Comparison of ENCODE assay signal across 22 cellular contexts in genomic region chr11:104624021-104624420, GRCh38.
DNase-seq lines count a peak whose midpoint lies in the region; ATAC-seq lines count a peak whose summit lies in the region.
"Had no signal": no experiment of that assay in that cellular context is flagged by ENCODE, and none has a peak within 500 bp of the region (broad histone marks: within the 10 kb centered on the region; RNA-seq: fewer than 3 reads in every experiment).

No MANE protein-coding gene starts in this region.

- CTCF ChIA-PET in activated CD4-positive, alpha-beta T cell treated with anti-CD3 and anti-CD28 coated beads for 36 hours (lab: Charles Lee), result interaction anchor here (0.6 to 1.2 kb wide), 3 partner anchors 10 to 148 kb away, joined by 3 to 4 read pairs (median 3); no protein-coding TSS in a partner anchor
- CTCF ChIA-PET in naive thymus-derived CD4-positive, alpha-beta T cell (lab: Charles Lee), result no interaction called here

- intact Hi-C loops in activated CD4-positive, alpha-beta T cell treated with anti-CD3 and anti-CD28 coated beads for 36 hours (cut with DNase I, micrococcal nuclease), result loop anchor here (1.0 to 5.0 kb wide), 3 partner anchors 81 to 283 kb away; no protein-coding TSS in a partner anchor
- intact Hi-C loops in naive thymus-derived CD4-positive, alpha-beta T cell (cut with micrococcal nuclease), result no loop called here

- H3K9me3 Mint-ChIP-seq in activated CD4-positive, alpha-beta T cell treated with anti-CD3 and anti-CD28 coated beads for 36 hours (ENCODE audit: low read depth), result peaks cover 2% of the 10 kb centered on the region
- H3K9me3 Mint-ChIP-seq in activated naive CD8-positive, alpha-beta T cell treated with anti-CD3 and anti-CD28 coated beads for 36 hours, result peaks cover 10% of the 10 kb centered on the region
- peaks cover 0 to 4% (median 0%) of the 10 kb centered on the region in 11 donors for H3K9me3 Mint-ChIP-seq in naive thymus-derived CD4-positive, alpha-beta T cell
- H3K9me3 Mint-ChIP-seq: natural killer cell had no signal

- H3K4me3 ChIP-seq in naive thymus-derived CD4-positive, alpha-beta T cell (ENCODE audit: low read length), result no peak overlapping the region
- H3K4me3 ChIP-seq: body of pancreas, GM23248, suprapubic skin had no signal

- H3K27me3 ChIP-seq in naive thymus-derived CD4-positive, alpha-beta T cell (ENCODE audit: control insufficient read depth in 2 of 2, insufficient read depth in 2 of 2, low read length in 2 of 2), result no peaks in the 10 kb centered on the region
- H3K27me3 ChIP-seq: BE2C, body of pancreas, foreskin keratinocyte, suprapubic skin had no signal

- no peaks in the 10 kb centered on the region for H3K9me3 ChIP-seq in naive thymus-derived CD4-positive, alpha-beta T cell (ENCODE audit: control insufficient read depth in 2 of 3, low read length in 3 of 3)
- H3K9me3 ChIP-seq: BE2C, body of pancreas, suprapubic skin had no signal

- H3K4me3 Mint-ChIP-seq in activated CD4-positive, alpha-beta T cell treated with anti-CD3 and anti-CD28 coated beads for 36 hours, result no peak overlapping the region
- peak overlapping the region; percentile 7 for H3K4me3 Mint-ChIP-seq in activated naive CD8-positive, alpha-beta T cell treated with anti-CD3 and anti-CD28 coated beads for 36 hours
- H3K4me3 Mint-ChIP-seq in naive thymus-derived CD4-positive, alpha-beta T cell, result no peak overlapping the region
- H3K4me3 Mint-ChIP-seq: activated T-helper 1 cell treated with anti-CD3 and anti-CD28 coated beads, Interleukin-12 subunit alpha, Interleukin-12 subunit beta, Interleukin-2, Interleukin-4 antibody, amounts not matched to agents 30 ng/mL and 10 ng/mL and 1 ng/mL, durations not matched to agents 14 hours and 24 hours and 36 hours; natural killer cell had no signal

- H3K4me1 ChIP-seq in naive thymus-derived CD4-positive, alpha-beta T cell (ENCODE audit: control insufficient read depth in 2 of 2, insufficient read depth in 2 of 2, low read length in 2 of 2), result no peaks in the 10 kb centered on the region
- H3K4me1 ChIP-seq: BE2C, body of pancreas, foreskin keratinocyte, suprapubic skin had no signal

- DNase-seq in activated CD4-positive, alpha-beta T cell treated with anti-CD3 and anti-CD28 coated beads for 36 hours, result no peak
- no peak for DNase-seq in activated CD4-positive, alpha-beta T cell treated with anti-CD3 and anti-CD28 coated beads, Interleukin-2, amount 50 U/mL, for 4 hours
- DNase-seq in HT1080 (ENCODE audit: low read depth) (peak; percentile 8), kidney tubule cell (ENCODE audit: low spot score) (peak; percentile 9), UCSD-AML1 (lab: John Stamatoyannopoulos, UW; ENCODE audit: unreplicated experiment) (no peak)
- no peak for DNase-seq in activated naive CD8-positive, alpha-beta T cell treated with anti-CD3 and anti-CD28 coated beads for 36 hours
- DNase-seq in naive thymus-derived CD4-positive, alpha-beta T cell, result no peak
- DNase-seq: BE2C; body of pancreas; effector CD8-positive, alpha-beta T cell; erythroblast; midbrain; natural killer cell; NCI-H1105; NCI-H2029; NCI-H526 treated with DMSO at 0.1 percent for 48 hours; T-helper 9 cell had no signal

- peaks cover 21% of the 10 kb centered on the region for H3K4me1 Mint-ChIP-seq in activated CD4-positive, alpha-beta T cell treated with anti-CD3 and anti-CD28 coated beads for 36 hours
- H3K4me1 Mint-ChIP-seq in activated naive CD8-positive, alpha-beta T cell treated with anti-CD3 and anti-CD28 coated beads for 36 hours, result peaks cover 23% of the 10 kb centered on the region
- peaks cover 0 to 10% (median 3%) of the 10 kb centered on the region in 7 donors for H3K4me1 Mint-ChIP-seq in naive thymus-derived CD4-positive, alpha-beta T cell
- H3K4me1 Mint-ChIP-seq: natural killer cell had no signal

- no peak overlapping the region for H3K27ac Mint-ChIP-seq in activated CD4-positive, alpha-beta T cell treated with anti-CD3 and anti-CD28 coated beads for 36 hours
- peak overlapping the region; percentile 67 for H3K27ac Mint-ChIP-seq in activated naive CD8-positive, alpha-beta T cell treated with anti-CD3 and anti-CD28 coated beads for 36 hours
- H3K27ac Mint-ChIP-seq in naive thymus-derived CD4-positive, alpha-beta T cell, result no peak overlapping the region
- H3K27ac Mint-ChIP-seq: activated T-helper 1 cell treated with anti-CD3 and anti-CD28 coated beads, Interleukin-12 subunit alpha, Interleukin-12 subunit beta, Interleukin-2, Interleukin-4 antibody, amounts not matched to agents 30 ng/mL and 10 ng/mL and 1 ng/mL, durations not matched to agents 14 hours and 24 hours and 36 hours; natural killer cell had no signal

- H3K27ac ChIP-seq in naive thymus-derived CD4-positive, alpha-beta T cell (ENCODE audit: low read depth, low read length), result no peak overlapping the region
- H3K27ac ChIP-seq: body of pancreas, foreskin keratinocyte, GM23248, suprapubic skin had no signal

- POLR2A ChIA-PET in activated CD4-positive, alpha-beta T cell treated with anti-CD3 and anti-CD28 coated beads for 36 hours (lab: Charles Lee), result interaction anchor here (0.6 to 0.8 kb wide), 2 partner anchors 82 to 360 kb away, joined by 3 read pairs; no protein-coding TSS in a partner anchor
- POLR2A ChIA-PET in naive thymus-derived CD4-positive, alpha-beta T cell (lab: Charles Lee), result no interaction called here

- no peaks in the 10 kb centered on the region for H3K36me3 Mint-ChIP-seq in activated CD4-positive, alpha-beta T cell treated with anti-CD3 and anti-CD28 coated beads for 36 hours (ENCODE audit: low read depth)
- H3K36me3 Mint-ChIP-seq in activated naive CD8-positive, alpha-beta T cell treated with anti-CD3 and anti-CD28 coated beads for 36 hours, result peaks cover 7% of the 10 kb centered on the region
- H3K36me3 Mint-ChIP-seq in naive thymus-derived CD4-positive, alpha-beta T cell, result peaks cover 0 to 2% (median 0%) of the 10 kb centered on the region in 5 donors
- H3K36me3 Mint-ChIP-seq: natural killer cell had no signal

- no peaks in the 10 kb centered on the region for H3K36me3 ChIP-seq in naive thymus-derived CD4-positive, alpha-beta T cell (ENCODE audit: control insufficient read depth in 2 of 3, insufficient read depth in 3 of 3, low read length in 3 of 3)
- H3K36me3 ChIP-seq: BE2C, suprapubic skin had no signal

- peak; percentile 71 for ATAC-seq in activated CD4-positive, alpha-beta T cell treated with anti-CD3 and anti-CD28 coated beads for 36 hours
- ATAC-seq in naive thymus-derived CD4-positive, alpha-beta T cell, result no peak
- no peak for ATAC-seq in GM19351 (IDR thresholded peaks at IDR 0.05; ENCODE audit: unreplicated experiment)
- ATAC-seq: body of pancreas, natural killer cell had no signal

- no peaks in the 10 kb centered on the region for H3K27me3 Mint-ChIP-seq in activated CD4-positive, alpha-beta T cell treated with anti-CD3 and anti-CD28 coated beads for 36 hours
- no peaks in the 10 kb centered on the region for H3K27me3 Mint-ChIP-seq in activated naive CD8-positive, alpha-beta T cell treated with anti-CD3 and anti-CD28 coated beads for 36 hours
- no peaks in the 10 kb centered on the region for H3K27me3 Mint-ChIP-seq in naive thymus-derived CD4-positive, alpha-beta T cell

Comparison
In these comparisons a context has a peak if more than half of its experiments do, and no peak if none do; other contexts are left out.
1. DNase-seq: peak in HT1080 (single experiment) and kidney tubule cell (single experiment); none in activated CD4-positive, alpha-beta T cell treated with anti-CD3 and anti-CD28 coated beads for 36 hours (single experiment), activated CD4-positive, alpha-beta T cell treated with anti-CD3 and anti-CD28 coated beads, Interleukin-2, amount 50 U/mL, for 4 hours (0 of 2), activated naive CD8-positive, alpha-beta T cell treated with anti-CD3 and anti-CD28 coated beads for 36 hours (single experiment), naive thymus-derived CD4-positive, alpha-beta T cell (0 of 9) and UCSD-AML1 (single experiment).
2. intact Hi-C loops: an anchor here in activated CD4-positive, alpha-beta T cell treated with anti-CD3 and anti-CD28 coated beads for 36 hours (1.0 to 5.0 kb wide); none called in naive thymus-derived CD4-positive, alpha-beta T cell.